In genomic region chr1:120942223-120942944, GRCh38 we compare ENCODE assay signal across 8 cellular contexts. TPM values are rescaled to one million over a fixed set of nuclear protein-coding genes. Genes with fewer than 3 reads are reported as not detected.
DNase-seq lines count a peak whose midpoint lies in the region; ATAC-seq and TF ChIP-seq lines count a peak whose summit lies in the region.
"Not testable (repeated sequence)": the region's sequence is repeated elsewhere in the genome, so short reads cannot be mapped to it uniquely, and the experiment has no call there.

No MANE protein-coding gene starts in this region.

- H3K4me3 ChIP-seq in left lung: peak overlapping the region; percentile 21 to 40

- H3K36me3 ChIP-seq in left lung: not testable (repeated sequence)

- ATAC-seq in GM19035 (IDR thresholded peaks at IDR 0.05; ENCODE audit: unreplicated experiment): peak; percentile 81
- ATAC-seq in HG03108 (IDR thresholded peaks at IDR 0.05; ENCODE audit: unreplicated experiment): peak; percentile 78
- peak; percentile 91 for ATAC-seq in left lung

- DNase-seq in AG08396 (ENCODE audit: low spot score): peak; percentile 8
- peak; percentile 85 to 95 for DNase-seq in NCI-H526 (lab: John Stamatoyannopoulos, UW)
- DNase-seq in activated CD4-positive, alpha-beta T cell treated with anti-CD3 and anti-CD28 coated beads, Interleukin-2, amount 50 U/mL, for 48 hours: peak; percentile 79 to 83
- peak; percentile 14 for DNase-seq in dedifferentiated amniotic fluid mesenchymal stem cell (ENCODE audit: extremely low spot score)
- DNase-seq in left lung: peak; percentile 82 to 91
- DNase-seq in stimulated activated CD4-positive, alpha-beta T cell treated with anti-CD3 and anti-CD28 coated beads, Interleukin-15, amount 100 ng/mL, for 24 hours: peak; percentile 83

- H3K9me3 ChIP-seq in left lung: not testable (repeated sequence)

- H3K4me1 ChIP-seq in left lung: not testable (repeated sequence)

- peak overlapping the region; percentile 44 to 78 for H3K27ac ChIP-seq in left lung

- H3K27me3 ChIP-seq in left lung: not testable (repeated sequence)

- intact Hi-C loops in left lung (cut with DNase I): not testable (repeated sequence)

- not testable (repeated sequence) for TF ChIP-seq CTCF in left lung (IDR thresholded peaks at IDR 0.05)

RNA-seq across cellular contexts. Expression of gene PPIAL4A, which starts 52.8 kb away (rescaled TPM):
- total RNA-seq in left lung: not detected

Comparison
In these comparisons a context has a peak if more than half of its experiments do, and no peak if none do; other contexts are left out.
1. Peak in every context shown above with its lines: DNase-seq, ATAC-seq, H3K4me3 ChIP-seq and H3K27ac ChIP-seq.
2. DNase-seq: peak in every context shown above with its lines; median percentile 90 in NCI-H526; 86 in left lung; 83 in stimulated activated CD4-positive, alpha-beta T cell treated with anti-CD3 and anti-CD28 coated beads, Interleukin-15, amount 100 ng/mL, for 24 hours; 81 in activated CD4-positive, alpha-beta T cell treated with anti-CD3 and anti-CD28 coated beads, Interleukin-2, amount 50 U/mL, for 48 hours; 14 in dedifferentiated amniotic fluid mesenchymal stem cell; 8 in AG08396.